In the genomic region with DNA sequence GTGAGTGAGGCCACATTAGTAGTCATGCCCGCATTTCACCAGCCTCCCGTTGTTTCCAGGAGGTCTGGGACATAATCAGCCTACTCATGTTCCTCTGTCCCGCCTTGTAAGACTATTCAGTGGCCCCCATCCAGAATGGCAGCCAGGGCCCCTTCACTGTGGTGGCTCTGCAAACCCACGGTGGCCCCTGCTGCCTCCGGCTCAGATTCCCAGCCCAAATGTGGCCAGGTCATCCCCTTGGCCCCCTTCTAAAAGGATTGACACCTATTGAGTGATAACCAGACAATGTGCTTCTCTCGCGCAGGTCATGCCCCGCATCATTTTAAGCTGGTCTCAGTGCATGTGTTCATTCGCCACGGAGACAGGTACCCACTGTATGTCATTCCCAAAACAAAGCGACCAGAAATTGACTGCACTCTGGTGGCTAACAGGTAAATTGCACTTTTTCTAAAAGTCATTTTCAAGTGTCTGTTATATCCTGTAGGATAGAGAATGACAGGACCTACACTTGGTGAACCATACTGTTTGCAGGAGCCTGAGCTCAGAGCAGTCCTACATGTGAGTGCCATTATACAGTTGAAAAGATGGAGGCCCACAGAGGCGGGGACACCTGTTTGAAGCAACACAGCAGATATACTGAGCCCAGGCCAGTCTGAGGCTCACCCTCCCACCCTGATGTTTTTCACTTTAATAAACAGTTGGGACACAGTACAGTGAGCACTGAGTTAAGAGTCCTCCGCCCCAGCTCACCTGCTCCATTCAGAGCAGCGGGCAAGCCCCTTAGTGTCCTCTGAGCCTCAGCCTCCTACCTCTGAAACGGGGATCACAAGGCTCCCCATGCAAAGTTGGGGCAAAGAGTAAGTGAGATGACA, we compare ENCODE assay signal across 8 cellular contexts. TPM values are rescaled to one million over a fixed set of nuclear protein-coding genes. Genes with fewer than 3 reads are reported as not detected.
DNase-seq lines count a peak whose midpoint lies in the region; ATAC-seq, FAIRE-seq and TF ChIP-seq lines count a peak whose summit lies in the region.

No MANE protein-coding gene starts in this region.

- peaks cover 52% of the 10 kb centered on the region for H3K36me3 Mint-ChIP-seq in CD4-positive, alpha-beta T cell (ENCODE audit: low read depth)
- peaks cover 23% of the 10 kb centered on the region for H3K36me3 Mint-ChIP-seq in T-helper 1 cell treated with Interleukin-12 subunit alpha and Interleukin-12 subunit beta and Interleukin-4 antibody, amounts not matched to agents 30 μg/mL and 1 μg/mL, for 36 hours (ENCODE audit: low read depth)

- FAIRE-seq in GM18507 (lab: Jason Lieb, UNC): peak; percentile 66

- no peaks in the 10 kb centered on the region for H3K27me3 ChIP-seq in CD4-positive, alpha-beta T cell (ENCODE audit: control insufficient read depth, insufficient read depth, low read length)
- no peaks in the 10 kb centered on the region for H3K27me3 ChIP-seq in cardiac muscle cell
- H3K27me3 ChIP-seq in gastrocnemius medialis: no peaks in the 10 kb centered on the region

- H3K36me3 ChIP-seq in cardiac muscle cell (peaks cover 4% of the 10 kb centered on the region), gastrocnemius medialis (no peaks in the 10 kb centered on the region)

- no peak overlapping the region for H3K27ac Mint-ChIP-seq in CD4-positive, alpha-beta T cell
- H3K27ac Mint-ChIP-seq in T-helper 1 cell treated with Interleukin-12 subunit alpha and Interleukin-12 subunit beta and Interleukin-4 antibody, amounts not matched to agents 30 μg/mL and 1 μg/mL, for 36 hours: peak overlapping the region; percentile 37

- peak; percentile 87 for ATAC-seq in CD4-positive, alpha-beta T cell (ENCODE audit: poor library complexity)
- peak; percentile 72 to 79 for ATAC-seq in gastrocnemius medialis
- no peak for ATAC-seq in GM21381 (IDR thresholded peaks at IDR 0.05; ENCODE audit: unreplicated experiment)

- H3K27me3 Mint-ChIP-seq in CD4-positive, alpha-beta T cell: no peaks in the 10 kb centered on the region
- no peaks in the 10 kb centered on the region for H3K27me3 Mint-ChIP-seq in T-helper 1 cell treated with Interleukin-12 subunit alpha and Interleukin-12 subunit beta and Interleukin-4 antibody, amounts not matched to agents 30 μg/mL and 1 μg/mL, for 36 hours (ENCODE audit: low read depth)

- H3K4me1 ChIP-seq in cardiac muscle cell (ENCODE audit: low read depth) (no peaks in the 10 kb centered on the region), gastrocnemius medialis (no peaks in the 10 kb centered on the region)

- H3K9me3 ChIP-seq in CD4-positive, alpha-beta T cell (ENCODE audit: control insufficient read depth, low read length): no peaks in the 10 kb centered on the region
- H3K9me3 ChIP-seq in cardiac muscle cell (ENCODE audit: low read depth) (no peaks in the 10 kb centered on the region), gastrocnemius medialis (no peaks in the 10 kb centered on the region)

- no peak overlapping the region for H3K4me3 Mint-ChIP-seq in CD4-positive, alpha-beta T cell
- no peak overlapping the region for H3K4me3 Mint-ChIP-seq in T-helper 1 cell treated with Interleukin-12 subunit alpha and Interleukin-12 subunit beta and Interleukin-4 antibody, amounts not matched to agents 30 μg/mL and 1 μg/mL, for 36 hours

- H3K9me3 Mint-ChIP-seq in CD4-positive, alpha-beta T cell: no peaks in the 10 kb centered on the region
- no peaks in the 10 kb centered on the region for H3K9me3 Mint-ChIP-seq in T-helper 1 cell treated with Interleukin-12 subunit alpha and Interleukin-12 subunit beta and Interleukin-4 antibody, amounts not matched to agents 30 μg/mL and 1 μg/mL, for 36 hours

- CTCF ChIA-PET in CD4-positive, alpha-beta T cell (lab: Charles Lee): interaction anchor here (0.7 to 1.4 kb wide), 5 partner anchors 12 to 46 kb away, joined by 3 to 8 read pairs (median 4); no protein-coding TSS in a partner anchor

- POLR2A ChIA-PET in CD4-positive, alpha-beta T cell (lab: Charles Lee): interaction anchor here (1.0 to 6.8 kb wide), 5 partner anchors 12 to 47 kb away, joined by 3 to 54 read pairs (median 4); a partner anchor contains a TSS

- TF ChIP-seq POLR2A in gastrocnemius medialis (IDR thresholded peaks at IDR 0.05): no peak

- H3K27ac ChIP-seq in CD4-positive, alpha-beta T cell (ENCODE audit: low read depth, low read length): no peak overlapping the region
- no peak overlapping the region for H3K27ac ChIP-seq in cardiac muscle cell
- no peak overlapping the region for H3K27ac ChIP-seq in gastrocnemius medialis

- in situ Hi-C loops in gastrocnemius medialis (cut with MboI; ENCODE audit: low sequenced_read_pairs in 4 of 4): loop anchor here in 2 of 4 donors (5.0 to 10.0 kb wide), 2 partner anchors 47 to 65 kb away; a partner anchor contains a TSS

- H3K4me1 Mint-ChIP-seq in CD4-positive, alpha-beta T cell (ENCODE audit: low read depth): peaks cover 28% of the 10 kb centered on the region
- H3K4me1 Mint-ChIP-seq in T-helper 1 cell treated with Interleukin-12 subunit alpha and Interleukin-12 subunit beta and Interleukin-4 antibody, amounts not matched to agents 30 μg/mL and 1 μg/mL, for 36 hours (ENCODE audit: low read depth): peaks cover 20% of the 10 kb centered on the region

- H3K4me3 ChIP-seq in cardiac muscle cell (no peak overlapping the region), gastrocnemius medialis (no peak overlapping the region)

- no peak for DNase-seq in CD4-positive, alpha-beta T cell
- DNase-seq in GM18507 (ENCODE audit: extremely low spot score, insufficient read length, low read depth) (no peak), HuH-7 (ENCODE audit: low spot score) (peak; percentile 29), cardiac muscle cell (ENCODE audit: low read depth in 1 of 2, low spot score in 1 of 2) (peak; percentile 27 to 39), gastrocnemius medialis (no peak)
- no peak for DNase-seq in stimulated activated CD8-positive, alpha-beta memory T cell treated with anti-CD3 and anti-CD28 coated beads, Interleukin-4, amount 100 ng/mL, for 48 hours

- intact Hi-C loops in CD4-positive, alpha-beta T cell (cut with DNase I, micrococcal nuclease): loop anchor here (1.0 kb wide), 2 partner anchors 47 to 48 kb away; a partner anchor contains a TSS
- intact Hi-C loops in gastrocnemius medialis (cut with DNase I; ENCODE audit: low total_unique reads): loop anchor here (1.0 kb wide), 1 partner anchor 48 kb away; a partner anchor contains a TSS

- TF ChIP-seq CTCF in CD4-positive, alpha-beta T cell (IDR thresholded peaks at IDR 0.05): peak; percentile 77
- peak; percentile 54 for TF ChIP-seq CTCF in cardiac muscle cell (IDR thresholded peaks at IDR 0.05; ENCODE audit: low read depth, low read length)
- peak; percentile 40 to 66 (median 59) for TF ChIP-seq CTCF in gastrocnemius medialis (IDR thresholded peaks at IDR 0.05 in 4 of 5, conservative IDR thresholded peaks at IDR 0.05 in 1 of 5)

RNA-seq across cellular contexts. Expression of a gene that starts 47.7 kb away (rescaled TPM):
- 10 to 100 TPM; 21.2 to 22.6 TPM for total RNA-seq in CD4-positive, alpha-beta T cell
- 16.6 and 24.3 TPM in 2 replicates for total RNA-seq in cardiac muscle cell
- polyA plus RNA-seq in cardiac muscle cell: 11.0 and 22.7 TPM in 2 replicates
- 10 to 100 TPM in 1 of 4 donors, 1 to 10 TPM in 2, under 1 TPM in 1; 0.46 to 13.1 (median 2.2) TPM for total RNA-seq in gastrocnemius medialis

Comparison
In these comparisons a context has a peak if more than half of its experiments do, and no peak if none do; other contexts are left out.
1. DNase-seq: peak in HuH-7 (single experiment) and cardiac muscle cell (2 of 2); none in CD4-positive, alpha-beta T cell (0 of 10), GM18507 (single experiment), gastrocnemius medialis (0 of 2) and stimulated activated CD8-positive, alpha-beta memory T cell treated with anti-CD3 and anti-CD28 coated beads, Interleukin-4, amount 100 ng/mL, for 48 hours (single experiment).
2. Peak in every context shown above with its lines, with median percentiles within 50 percentile points of each other: CTCF ChIP-seq.